23 cellular contexts compared by ENCODE assay signal in the genomic region with DNA sequence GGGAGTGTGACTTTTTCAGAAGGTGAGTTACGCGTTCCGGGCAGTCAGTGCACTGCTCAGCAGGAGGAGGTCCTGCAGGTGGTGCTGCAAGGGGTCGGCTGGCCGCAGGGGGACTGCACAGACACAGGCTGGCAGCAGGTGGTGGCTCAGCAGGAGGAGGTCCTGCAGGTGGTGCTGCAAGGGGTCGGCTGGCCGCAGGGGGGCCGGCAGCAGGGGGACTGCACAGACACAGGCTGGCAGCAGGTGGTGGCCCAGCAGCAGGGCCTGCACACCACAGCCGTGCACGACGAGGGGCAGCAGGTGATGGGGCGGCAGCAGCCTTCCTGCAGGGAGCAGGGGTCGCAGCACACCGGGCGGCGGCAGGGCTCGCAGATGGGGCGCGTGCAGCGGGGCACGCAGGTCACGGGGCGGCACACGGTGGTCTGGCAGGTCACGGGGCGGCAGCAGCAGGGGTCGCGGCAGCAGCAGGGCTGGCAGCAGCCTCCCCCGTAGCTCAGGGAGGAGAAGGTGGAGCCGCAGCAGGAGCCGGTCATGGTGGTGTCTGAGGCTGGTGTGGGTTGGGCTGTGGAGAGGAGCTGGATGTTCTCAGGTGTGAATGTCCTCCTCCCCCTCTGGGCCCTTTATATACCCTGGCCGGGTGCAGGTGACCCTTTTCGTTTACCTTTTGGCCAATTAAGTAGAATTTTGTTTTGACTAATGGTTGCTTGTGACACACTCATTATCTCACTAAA. TPM values are rescaled to one million over a fixed set of nuclear protein-coding genes. Genes with fewer than 3 reads are reported as not detected.
"Had no signal": no experiment of that assay in that cellular context is flagged by ENCODE, and none has a peak within 500 bp of the region (broad histone marks: within the 10 kb centered on the region; RNA-seq: fewer than 3 reads in every experiment).

A gene with protein sequence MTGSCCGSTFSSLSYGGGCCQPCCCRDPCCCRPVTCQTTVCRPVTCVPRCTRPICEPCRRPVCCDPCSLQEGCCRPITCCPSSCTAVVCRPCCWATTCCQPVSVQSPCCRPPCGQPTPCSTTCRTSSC (minus strand): TSS at position 582 of the 731 bp plus-strand sequence. CDS start 49 bp downstream, at position 533.

RNA-seq across cellular contexts. Expression of the gene that starts here (rescaled TPM):
- total RNA-seq: activated CD4-positive, alpha-beta memory T cell treated with anti-CD3 and anti-CD28 coated beads for 36 hours; activated CD4-positive, alpha-beta T cell treated with anti-CD3 and anti-CD28 coated beads, Interleukin-2, amount 10 ng/mL, durations not matched to agents 24 days and 14 days; activated CD8-positive, alpha-beta memory T cell treated with anti-CD3 and anti-CD28 coated beads for 36 hours; activated naive CD4-positive, alpha-beta T cell treated with anti-CD3 and anti-CD28 coated beads for 36 hours; activated naive CD8-positive, alpha-beta T cell treated with anti-CD3 and anti-CD28 coated beads for 36 hours; activated T-helper 1 cell treated with anti-CD3 and anti-CD28 coated beads, Interleukin-12 subunit alpha, Interleukin-12 subunit beta, Interleukin-2, Interleukin-4 antibody, amounts not matched to agents 30 ng/mL and 10 ng/mL and 1 ng/mL, durations not matched to agents 14 hours and 24 hours and 36 hours; adrenal gland; ascending aorta; endothelial cell of umbilical vein; foreskin keratinocyte; heart left ventricle; kidney; left colon; liver; mucosa of descending colon; myocyte; psoas muscle; sigmoid colon; T-helper 17 cell; temporal lobe; tibial nerve had no signal
- polyA plus RNA-seq: adrenal gland, endothelial cell of umbilical vein, esophagus, foreskin keratinocyte, heart left ventricle, immature natural killer cell, liver, psoas muscle, sigmoid colon had no signal
